ENCODE assay signal across 16 cellular contexts in genomic region chr22:38125731-38126344, GRCh38.
"Had no signal": no experiment of that assay in that cellular context is flagged by ENCODE, and none has a peak within 500 bp of the region (broad histone marks: within the 10 kb centered on the region; RNA-seq: fewer than 3 reads in every experiment).

No MANE protein-coding gene starts in this region.

- H3K9me3 ChIP-seq: esophagus muscularis mucosa, ovary, tibial nerve, vagina had no signal

- DNase-seq: activated CD4-positive, alpha-beta T cell treated with anti-CD3 and anti-CD28 coated beads, Interleukin-2, amount 50 U/mL, for 4 hours; activated effector memory CD4-positive, alpha-beta T cell treated with anti-CD3 and anti-CD28 coated beads, Interleukin-2, amount 50 U/mL, for 16 hours; activated T-cell treated with anti-CD3 and anti-CD28 coated beads, Interleukin-2, amount 50 U/mL, for 24 hours; brain microvascular endothelial cell; glutamatergic neuron; left colon; natural killer cell; ovary; retina; stimulated activated CD4-positive, alpha-beta T cell treated with anti-CD3 and anti-CD28 coated beads, Interleukin-4, amount 100 ng/mL, for 4 hours; T-helper 2 cell had no signal

- H3K4me3 ChIP-seq: dorsolateral prefrontal cortex, esophagus muscularis mucosa, ovary, skin epidermis, tibial nerve, vagina had no signal

- H3K27ac ChIP-seq: brain microvascular endothelial cell, esophagus muscularis mucosa, ovary, tibial nerve, vagina had no signal

- H3K36me3 ChIP-seq: brain microvascular endothelial cell, ovary had no signal

- H3K4me1 ChIP-seq: esophagus muscularis mucosa, vagina had no signal
